Comparison of ENCODE assay signal across 9 cellular contexts in genomic region chr15:31402511-31403056, GRCh38.
DNase-seq lines count a peak whose midpoint lies in the region; ATAC-seq and TF ChIP-seq lines count a peak whose summit lies in the region.
"Had no signal": no experiment of that assay in that cellular context is flagged by ENCODE, and none has a peak within 500 bp of the region (broad histone marks: within the 10 kb centered on the region; RNA-seq: fewer than 3 reads in every experiment).

No MANE protein-coding gene starts in this region.

- H3K27ac Mint-ChIP-seq in T-cell, result no peak overlapping the region
- H3K27ac Mint-ChIP-seq: CD14-positive monocyte had no signal

- DNase-seq in AG20443 (ENCODE audit: low spot score) (peak; percentile 66), NCI-H460 (ENCODE audit: extremely low read depth, low read depth) (peak; percentile 28), fibroblast of gingiva (ENCODE audit: low read depth) (peak; percentile 94), ovary (peak; percentile 35 to 86 (median 62)), islet precursor cell (no peak), NCI-H1048 (lab: John Stamatoyannopoulos, UW) (no peak), amniotic stem cell (lab: John Stamatoyannopoulos, UW) (no peak), T-cell (no peak)

- no peaks in the 10 kb centered on the region for H3K36me3 ChIP-seq in ovary

- H3K4me1 Mint-ChIP-seq in T-cell, result peaks cover 39 to 50% (median 48%) of the 10 kb centered on the region in 3 donors

- H3K27me3 ChIP-seq in ovary, result no peaks in the 10 kb centered on the region

- no peaks in the 10 kb centered on the region for H3K9me3 ChIP-seq in ovary

- H3K4me3 ChIP-seq in ovary, result no peak overlapping the region

- WGBS in ovary, 3 donors, result 9 to 23% (median 14%) methylated on average over 12 to 13 of the region's 13 CpGs

- no peak for TF ChIP-seq CTCF in ovary (IDR thresholded peaks at IDR 0.05)

- intact Hi-C loops in ovary (cut with DNase I), result no loop called here

- CTCF ChIA-PET in T-cell (lab: Charles Lee), result no interaction called here

- TF ChIP-seq EP300 in ovary (IDR thresholded peaks at IDR 0.05), result peak; percentile 59

- no peak for ATAC-seq in T-cell (replicated peaks in 1 of 4)

- no peaks in the 10 kb centered on the region for H3K36me3 Mint-ChIP-seq in T-cell

- H3K4me3 Mint-ChIP-seq in T-cell, result no peak overlapping the region
- H3K4me3 Mint-ChIP-seq: CD14-positive monocyte had no signal

- POLR2A ChIA-PET in T-cell (lab: Charles Lee), result interaction anchor here in 1 of 2 donors (0.5 kb wide), 1 partner anchor 14 kb away, joined by 4 read pairs; no protein-coding TSS in a partner anchor

- H3K27ac ChIP-seq in ovary, result peak overlapping the region; percentile 43 to 61

- H3K4me1 ChIP-seq in ovary (ENCODE audit: insufficient read depth), result no peaks in the 10 kb centered on the region

- H3K27me3 Mint-ChIP-seq in T-cell, result peaks cover 0 to 5% of the 10 kb centered on the region in 2 donors

- no peak for TF ChIP-seq POLR2A in ovary (IDR thresholded peaks at IDR 0.05)

- H3K9me3 Mint-ChIP-seq in T-cell, result no peaks in the 10 kb centered on the region

Comparison
In these comparisons a context has a peak if more than half of its experiments do, and no peak if none do; other contexts are left out.
1. DNase-seq: peak in AG20443 (single experiment), NCI-H460 (single experiment), fibroblast of gingiva (single experiment) and ovary (5 of 5); none in islet precursor cell (single experiment), NCI-H1048 (single experiment), amniotic stem cell (single experiment) and T-cell (0 of 34).